In the genomic region with DNA sequence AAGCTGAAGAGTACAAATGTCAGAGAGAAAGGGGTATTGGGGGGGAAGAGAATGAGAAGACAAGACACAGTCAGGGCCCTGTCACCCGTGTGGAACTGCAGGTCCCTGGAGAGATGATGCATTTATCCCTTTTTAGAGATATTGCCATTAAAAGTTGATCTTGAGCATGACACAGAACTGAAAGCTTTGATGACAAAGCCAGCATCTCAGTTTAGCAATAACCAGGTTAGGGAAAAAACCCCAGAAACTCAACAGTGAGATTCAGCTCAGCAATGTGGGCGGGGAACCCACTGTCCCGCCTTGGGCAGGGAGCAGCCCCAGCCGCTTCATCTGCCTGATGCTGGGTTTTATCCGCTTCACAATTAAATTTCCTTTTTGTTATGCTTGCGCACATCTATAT, we compare ENCODE assay signal across 9 cellular contexts.
DNase-seq lines count a peak whose midpoint lies in the region; ATAC-seq, FAIRE-seq and TF ChIP-seq lines count a peak whose summit lies in the region.
"Had no signal": no experiment of that assay in that cellular context is flagged by ENCODE, and none has a peak within 500 bp of the region (broad histone marks: within the 10 kb centered on the region; RNA-seq: fewer than 3 reads in every experiment).

No MANE protein-coding gene starts in this region.

- intact Hi-C loops in HepG2 (cut with micrococcal nuclease; ENCODE audit: unreplicated experiment) = loop anchor here (2.0 kb wide), 1 partner anchor 90 kb away; no protein-coding TSS in a partner anchor
- intact Hi-C loops in colonic mucosa (cut with DNase I) = no loop called here

- H3K36me3 ChIP-seq in HepG2 (replicated peaks in 1 of 2; ENCODE audit: control insufficient read depth in 1 of 2, insufficient read depth in 2 of 2, low read length in 2 of 2) (peaks cover 2 to 13% of the 10 kb centered on the region in 2 experiments), colonic mucosa (no peaks in the 10 kb centered on the region)
- H3K36me3 ChIP-seq: gastrocnemius medialis had no signal

- ATAC-seq in GM21367 (IDR thresholded peaks at IDR 0.05; ENCODE audit: unreplicated experiment) (peak; percentile 82), HG03460 (IDR thresholded peaks at IDR 0.05; ENCODE audit: unreplicated experiment) (peak; percentile 81), HepG2 (no peak)

- peak overlapping the region; percentile 56 for H3K4me2 ChIP-seq in HepG2 (ENCODE audit: low read depth, low read length)

- TF ChIP-seq EP300 in HepG2 (IDR thresholded peaks at IDR 0.05; ENCODE audit: low read depth in 2 of 2, low read length in 2 of 2) (no peak), HepG2 (CRISPR knock-in tag; IDR thresholded peaks at IDR 0.05; ENCODE audit: borderline replicate concordance) (no peak)

- no peak overlapping the region for H3K9ac ChIP-seq in HepG2 (ENCODE audit: insufficient read depth, low read depth, low read length)
- H3K9ac ChIP-seq in colonic mucosa (ENCODE audit: low read depth in 2 of 2, low read length in 2 of 2) = no peak overlapping the region

- DNase-seq in ELR (ENCODE audit: low read depth) = peak; percentile 58
- no peak for DNase-seq in HepG2 (ENCODE audit: low spot score)
- DNase-seq in 8988T = no peak
- no peak for DNase-seq in colonic mucosa
- no peak for DNase-seq in middle frontal gyrus (ENCODE audit: extremely low spot score, low spot score)
- DNase-seq in NCI-H1092 treated with DMSO at 0.1 percent for 48 hours (lab: John Stamatoyannopoulos, UW) = no peak
- DNase-seq: gastrocnemius medialis had no signal

- H3K4me1 ChIP-seq in HepG2 (ENCODE audit: insufficient read depth, low read length) (peaks cover 71% of the 10 kb centered on the region), colonic mucosa (peaks cover 8% of the 10 kb centered on the region)

- TF ChIP-seq CTCF in HepG2 (CRISPR knock-in tag; IDR thresholded peaks at IDR 0.05) = no peak
- no peak for TF ChIP-seq CTCF in colonic mucosa (IDR thresholded peaks at IDR 0.05)

- H3K4me3 ChIP-seq in HepG2 (replicated peaks in 1 of 3; ENCODE audit: insufficient read depth in 1 of 3, low read depth in 2 of 3, low read length in 3 of 3) (peak overlapping the region; percentile 31 to 96 (median 37); a peak in 5 of 6 replicates), colonic mucosa (no peak overlapping the region)
- H3K4me3 ChIP-seq: gastrocnemius medialis had no signal

- CTCF ChIA-PET in HepG2 (lab: Yijun Ruan, JAX; ENCODE audit: low intra/inter-chr PET ratio, low total read pairs) = no interaction called here

- no TSS peak for BruUV-seq in HepG2 (replicated peaks; lab: Mats Ljungman, UMichigan)

- TF ChIP-seq POLR2A in HepG2 (IDR thresholded peaks at IDR 0.05; ENCODE audit: insufficient read depth in 1 of 2, low read depth in 2 of 2, low read length in 2 of 2) = no peak

- POLR2A ChIA-PET in HepG2 (lab: Yijun Ruan, JAX) = interaction anchor here (1.3 to 2.0 kb wide), 2 partner anchors 10 to 62 kb away, joined by 4 to 10 read pairs; no protein-coding TSS in a partner anchor

- H3K79me2 ChIP-seq in HepG2 (ENCODE audit: insufficient read depth, low read length) = peaks cover 85% of the 10 kb centered on the region

- FAIRE-seq in HepG2 (lab: Jason Lieb, UNC) = no peak

- in situ Hi-C loops in HepG2 (cut with HindIII; ENCODE audit: extremely low pct_ligation_motif_present, low pct_unique_long_range_greater_than_20kb) = no loop called here

- no peak overlapping the region for H2AFZ ChIP-seq in HepG2 (ENCODE audit: low read length)

- no peak overlapping the region for H3K27ac ChIP-seq in HepG2 (ENCODE audit: extremely low read length, insufficient read depth, low read length)
- H3K27ac ChIP-seq in colonic mucosa = no peak overlapping the region

- TF ChIP-seq RAD21 in HepG2 (CRISPR knock-in tag; IDR thresholded peaks at IDR 0.05) = no peak

- peaks cover 48% of the 10 kb centered on the region for H4K20me1 ChIP-seq in HepG2 (ENCODE audit: insufficient read depth, low read length)

- H3K27me3 ChIP-seq in HepG2 (ENCODE audit: control insufficient read depth in 1 of 2, insufficient read depth in 2 of 2, low read length in 2 of 2) (no peaks in the 10 kb centered on the region), colonic mucosa (no peaks in the 10 kb centered on the region)
- H3K27me3 ChIP-seq: gastrocnemius medialis had no signal

- WGBS in HepG2 (ENCODE audit: low lambda C conversion rate) = 64% methylated on average over 6 of the region's 6 CpGs

- H3K9me3 ChIP-seq in HepG2 (ENCODE audit: low read length) = no peaks in the 10 kb centered on the region
- no peaks in the 10 kb centered on the region for H3K9me3 ChIP-seq in colonic mucosa
- H3K9me3 ChIP-seq: gastrocnemius medialis had no signal

TF ChIP-seq in HepG2, 621 proteins besides CTCF, POLR2A, EP300 and RAD21:
- 0 out of 2 replicates have a peak, but pooled peaks have one; percentile 27 for TF ChIP-seq RBFOX2 (IDR thresholded peaks at IDR 0.05; ENCODE audit: low read depth, low read length)
- TF ChIP-seq, protein P1, sequence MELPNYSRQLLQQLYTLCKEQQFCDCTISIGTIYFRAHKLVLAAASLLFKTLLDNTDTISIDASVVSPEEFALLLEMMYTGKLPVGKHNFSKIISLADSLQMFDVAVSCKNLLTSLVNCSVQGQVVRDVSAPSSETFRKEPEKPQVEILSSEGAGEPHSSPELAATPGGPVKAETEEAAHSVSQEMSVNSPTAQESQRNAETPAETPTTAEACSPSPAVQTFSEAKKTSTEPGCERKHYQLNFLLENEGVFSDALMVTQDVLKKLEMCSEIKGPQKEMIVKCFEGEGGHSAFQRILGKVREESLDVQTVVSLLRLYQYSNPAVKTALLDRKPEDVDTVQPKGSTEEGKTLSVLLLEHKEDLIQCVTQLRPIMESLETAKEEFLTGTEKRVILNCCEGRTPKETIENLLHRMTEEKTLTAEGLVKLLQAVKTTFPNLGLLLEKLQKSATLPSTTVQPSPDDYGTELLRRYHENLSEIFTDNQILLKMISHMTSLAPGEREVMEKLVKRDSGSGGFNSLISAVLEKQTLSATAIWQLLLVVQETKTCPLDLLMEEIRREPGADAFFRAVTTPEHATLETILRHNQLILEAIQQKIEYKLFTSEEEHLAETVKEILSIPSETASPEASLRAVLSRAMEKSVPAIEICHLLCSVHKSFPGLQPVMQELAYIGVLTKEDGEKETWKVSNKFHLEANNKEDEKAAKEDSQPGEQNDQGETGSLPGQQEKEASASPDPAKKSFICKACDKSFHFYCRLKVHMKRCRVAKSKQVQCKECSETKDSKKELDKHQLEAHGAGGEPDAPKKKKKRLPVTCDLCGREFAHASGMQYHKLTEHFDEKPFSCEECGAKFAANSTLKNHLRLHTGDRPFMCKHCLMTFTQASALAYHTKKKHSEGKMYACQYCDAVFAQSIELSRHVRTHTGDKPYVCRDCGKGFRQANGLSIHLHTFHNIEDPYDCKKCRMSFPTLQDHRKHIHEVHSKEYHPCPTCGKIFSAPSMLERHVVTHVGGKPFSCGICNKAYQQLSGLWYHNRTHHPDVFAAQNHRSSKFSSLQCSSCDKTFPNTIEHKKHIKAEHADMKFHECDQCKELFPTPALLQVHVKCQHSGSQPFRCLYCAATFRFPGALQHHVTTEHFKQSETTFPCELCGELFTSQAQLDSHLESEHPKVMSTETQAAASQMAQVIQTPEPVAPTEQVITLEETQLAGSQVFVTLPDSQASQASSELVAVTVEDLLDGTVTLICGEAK (IDR thresholded peaks at IDR 0.05) = no peak
- TF ChIP-seq, protein P1 (CRISPR knock-in tag; IDR thresholded peaks at IDR 0.05) = no peak
